ENCODE assay signal across 1 cellular context in the genomic region with DNA sequence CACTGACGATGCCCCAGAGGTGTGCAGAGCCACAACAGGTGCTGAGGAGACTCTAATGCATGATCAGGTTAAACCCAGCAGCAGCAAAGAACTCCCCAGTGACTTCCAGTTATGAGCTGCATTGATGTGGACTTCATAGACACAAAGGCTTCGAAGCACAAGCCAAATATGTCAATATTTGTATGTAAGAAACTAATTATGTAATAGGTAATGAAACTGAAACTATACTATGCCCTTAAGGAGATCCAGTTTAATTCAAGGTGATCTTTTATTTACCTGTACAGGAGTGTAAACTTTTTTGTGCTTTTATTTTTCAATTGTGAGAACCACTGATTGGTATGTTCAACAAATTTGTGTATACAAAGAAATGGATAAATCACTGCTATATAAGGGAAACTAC.
TF ChIP-seq lines count a peak whose summit lies in the region.

No MANE protein-coding gene starts in this region.

TF ChIP-seq in HepG2, 621 proteins besides CTCF, POLR2A, EP300 and RAD21 (continued from another document):
- no peak for TF ChIP-seq FOXP4 (CRISPR knock-in tag; IDR thresholded peaks at IDR 0.05)
- TF ChIP-seq, protein P1, sequence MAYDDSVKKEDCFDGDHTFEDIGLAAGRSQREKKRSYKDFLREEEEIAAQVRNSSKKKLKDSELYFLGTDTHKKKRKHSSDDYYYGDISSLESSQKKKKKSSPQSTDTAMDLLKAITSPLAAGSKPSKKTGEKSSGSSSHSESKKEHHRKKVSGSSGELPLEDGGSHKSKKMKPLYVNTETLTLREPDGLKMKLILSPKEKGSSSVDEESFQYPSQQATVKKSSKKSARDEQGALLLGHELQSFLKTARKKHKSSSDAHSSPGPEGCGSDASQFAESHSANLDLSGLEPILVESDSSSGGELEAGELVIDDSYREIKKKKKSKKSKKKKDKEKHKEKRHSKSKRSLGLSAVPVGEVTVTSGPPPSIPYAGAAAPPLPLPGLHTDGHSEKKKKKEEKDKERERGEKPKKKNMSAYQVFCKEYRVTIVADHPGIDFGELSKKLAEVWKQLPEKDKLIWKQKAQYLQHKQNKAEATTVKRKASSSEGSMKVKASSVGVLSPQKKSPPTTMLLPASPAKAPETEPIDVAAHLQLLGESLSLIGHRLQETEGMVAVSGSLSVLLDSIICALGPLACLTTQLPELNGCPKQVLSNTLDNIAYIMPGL (CRISPR knock-in tag; IDR thresholded peaks at IDR 0.05; ENCODE audit: borderline replicate concordance in 1 of 2, low read depth in 1 of 2) = no peak
- no peak for TF ChIP-seq ZNF747 (CRISPR knock-in tag; IDR thresholded peaks at IDR 0.05; ENCODE audit: borderline replicate concordance)
- TF ChIP-seq, protein P2, sequence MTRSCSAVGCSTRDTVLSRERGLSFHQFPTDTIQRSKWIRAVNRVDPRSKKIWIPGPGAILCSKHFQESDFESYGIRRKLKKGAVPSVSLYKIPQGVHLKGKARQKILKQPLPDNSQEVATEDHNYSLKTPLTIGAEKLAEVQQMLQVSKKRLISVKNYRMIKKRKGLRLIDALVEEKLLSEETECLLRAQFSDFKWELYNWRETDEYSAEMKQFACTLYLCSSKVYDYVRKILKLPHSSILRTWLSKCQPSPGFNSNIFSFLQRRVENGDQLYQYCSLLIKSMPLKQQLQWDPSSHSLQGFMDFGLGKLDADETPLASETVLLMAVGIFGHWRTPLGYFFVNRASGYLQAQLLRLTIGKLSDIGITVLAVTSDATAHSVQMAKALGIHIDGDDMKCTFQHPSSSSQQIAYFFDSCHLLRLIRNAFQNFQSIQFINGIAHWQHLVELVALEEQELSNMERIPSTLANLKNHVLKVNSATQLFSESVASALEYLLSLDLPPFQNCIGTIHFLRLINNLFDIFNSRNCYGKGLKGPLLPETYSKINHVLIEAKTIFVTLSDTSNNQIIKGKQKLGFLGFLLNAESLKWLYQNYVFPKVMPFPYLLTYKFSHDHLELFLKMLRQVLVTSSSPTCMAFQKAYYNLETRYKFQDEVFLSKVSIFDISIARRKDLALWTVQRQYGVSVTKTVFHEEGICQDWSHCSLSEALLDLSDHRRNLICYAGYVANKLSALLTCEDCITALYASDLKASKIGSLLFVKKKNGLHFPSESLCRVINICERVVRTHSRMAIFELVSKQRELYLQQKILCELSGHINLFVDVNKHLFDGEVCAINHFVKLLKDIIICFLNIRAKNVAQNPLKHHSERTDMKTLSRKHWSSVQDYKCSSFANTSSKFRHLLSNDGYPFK (CRISPR knock-in tag; IDR thresholded peaks at IDR 0.05; ENCODE audit: borderline replicate concordance) = no peak
TF ChIP-seq in HepG2: peak in this region for 0.
